Comparison of ENCODE assay signal across 8 cellular contexts in the genomic region with DNA sequence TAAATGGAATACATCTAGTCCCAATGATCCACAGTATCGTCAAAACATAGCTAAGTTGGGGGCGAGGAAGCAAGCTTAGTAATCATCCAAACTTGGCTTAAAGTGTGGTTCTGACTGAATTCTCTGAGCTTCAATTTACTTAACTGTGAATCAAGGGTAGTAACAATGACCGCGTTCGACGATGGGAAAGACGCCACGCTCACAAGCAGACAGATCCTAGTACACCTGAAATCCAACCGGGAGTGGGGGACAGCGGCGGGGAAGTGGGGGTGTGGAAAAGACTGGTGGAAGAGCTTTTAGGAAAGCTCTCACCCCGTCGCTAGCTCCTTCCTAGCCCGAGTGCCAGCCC. TPM values are rescaled to one million over a fixed set of nuclear protein-coding genes. Genes with fewer than 3 reads are reported as not detected.
DNase-seq lines count a peak whose midpoint lies in the region; ATAC-seq lines count a peak whose summit lies in the region.

No MANE protein-coding gene starts in this region.

- peak; percentile 5 for ATAC-seq in activated CD8-positive, alpha-beta memory T cell treated with anti-CD3 and anti-CD28 coated beads, Interleukin-2, amount 10 ng/mL, durations not matched to agents 7 days and 5 days
- ATAC-seq in central memory CD8-positive, alpha-beta T cell (replicated peaks; ENCODE audit: extremely low read depth, poor library complexity, severe bottlenecking) = peak; percentile 8
- ATAC-seq in GM19467 (IDR thresholded peaks at IDR 0.05; ENCODE audit: unreplicated experiment) = no peak

- H3K4me1 ChIP-seq in muscle layer of duodenum (ENCODE audit: control insufficient read depth in 1 of 2, insufficient read depth in 2 of 2, low read length in 2 of 2) = peaks cover 4 to 20% of the 10 kb centered on the region in 2 donors

- peak overlapping the region; percentile 84 for H3K4me3 ChIP-seq in Jurkat, Clone E6-1 (ENCODE audit: low read length)
- peak overlapping the region; percentile 97 to 99 for H3K4me3 ChIP-seq in muscle layer of duodenum (ENCODE audit: low read depth in 1 of 2, low read length in 2 of 2)

- H3K27ac ChIP-seq in muscle layer of duodenum (ENCODE audit: low read length) = peak overlapping the region; percentile 96

- no peak for DNase-seq in activated CD8-positive, alpha-beta memory T cell treated with anti-CD3 and anti-CD28 coated beads, Interleukin-2, amount 10 ng/mL, durations not matched to agents 7 days and 5 days
- DNase-seq in activated CD8-positive, alpha-beta memory T cell treated with anti-CD3 and anti-CD28 coated beads, Interleukin-2, amount 50 U/mL, for 4 hours = no peak
- DNase-seq in Jurkat, Clone E6-1 (ENCODE audit: low read depth, low spot score) = no peak
- no peak for DNase-seq in central memory CD8-positive, alpha-beta T cell (ENCODE audit: low spot score in 2 of 2)
- no peak for DNase-seq in NCI-H2029 treated with DMSO at 0.1 percent for 48 hours (lab: John Stamatoyannopoulos, UW)
- no peak for DNase-seq in cerebellar cortex (ENCODE audit: low spot score)

- H3K4me3 Mint-ChIP-seq in activated CD8-positive, alpha-beta memory T cell treated with anti-CD3 and anti-CD28 coated beads, Interleukin-2, amount 10 ng/mL, durations not matched to agents 7 days and 5 days = peak overlapping the region; percentile 95
- peak overlapping the region; percentile 99 for H3K4me3 Mint-ChIP-seq in central memory CD8-positive, alpha-beta T cell

- CTCF ChIA-PET in activated CD8-positive, alpha-beta memory T cell treated with anti-CD3 and anti-CD28 coated beads, Interleukin-2, amount 10 ng/mL, durations not matched to agents 7 days and 5 days (lab: Charles Lee) = interaction anchor here (0.8 to 1.4 kb wide), 3 partner anchors 56 to 209 kb away, joined by 3 read pairs; no protein-coding TSS in a partner anchor

- no peaks in the 10 kb centered on the region for H3K9me3 ChIP-seq in muscle layer of duodenum (ENCODE audit: control insufficient read depth in 1 of 2, low read length in 2 of 2)

- peaks cover 18% of the 10 kb centered on the region for H3K36me3 Mint-ChIP-seq in activated CD8-positive, alpha-beta memory T cell treated with anti-CD3 and anti-CD28 coated beads, Interleukin-2, amount 10 ng/mL, durations not matched to agents 7 days and 5 days
- peaks cover 13% of the 10 kb centered on the region for H3K36me3 Mint-ChIP-seq in central memory CD8-positive, alpha-beta T cell (ENCODE audit: insufficient read depth)

- peaks cover 2% of the 10 kb centered on the region for H3K27me3 Mint-ChIP-seq in activated CD8-positive, alpha-beta memory T cell treated with anti-CD3 and anti-CD28 coated beads, Interleukin-2, amount 10 ng/mL, durations not matched to agents 7 days and 5 days
- H3K27me3 Mint-ChIP-seq in central memory CD8-positive, alpha-beta T cell = no peaks in the 10 kb centered on the region

- H3K4me1 Mint-ChIP-seq in activated CD8-positive, alpha-beta memory T cell treated with anti-CD3 and anti-CD28 coated beads, Interleukin-2, amount 10 ng/mL, durations not matched to agents 7 days and 5 days = peaks cover 31% of the 10 kb centered on the region
- peaks cover 45% of the 10 kb centered on the region for H3K4me1 Mint-ChIP-seq in central memory CD8-positive, alpha-beta T cell

- H3K36me3 ChIP-seq in muscle layer of duodenum (ENCODE audit: control insufficient read depth in 1 of 2, insufficient read depth in 2 of 2, low read length in 2 of 2) = no peaks in the 10 kb centered on the region

- H3K9me3 Mint-ChIP-seq in activated CD8-positive, alpha-beta memory T cell treated with anti-CD3 and anti-CD28 coated beads, Interleukin-2, amount 10 ng/mL, durations not matched to agents 7 days and 5 days (ENCODE audit: low read depth) = peaks cover 2% of the 10 kb centered on the region
- H3K9me3 Mint-ChIP-seq in central memory CD8-positive, alpha-beta T cell = no peaks in the 10 kb centered on the region

- peak overlapping the region; percentile 81 for H3K27ac Mint-ChIP-seq in activated CD8-positive, alpha-beta memory T cell treated with anti-CD3 and anti-CD28 coated beads, Interleukin-2, amount 10 ng/mL, durations not matched to agents 7 days and 5 days
- H3K27ac Mint-ChIP-seq in central memory CD8-positive, alpha-beta T cell (ENCODE audit: low read depth) = peak overlapping the region; percentile 94

- H3K27me3 ChIP-seq in muscle layer of duodenum (ENCODE audit: low read depth, low read length) = no peaks in the 10 kb centered on the region

RNA-seq across cellular contexts. Expression of a gene that starts 0.4 kb away (rescaled TPM):
- total RNA-seq in activated CD8-positive, alpha-beta memory T cell treated with anti-CD3 and anti-CD28 coated beads, Interleukin-2, amount 10 ng/mL, durations not matched to agents 7 days and 5 days = 10 to 100 TPM; 32.5 to 55.7 TPM
- 185 TPM for polyA plus RNA-seq in Jurkat, Clone E6-1 (2012; ENCODE audit: insufficient read depth, insufficient read length)

RNA-seq across cellular contexts. Expression of a gene that starts 57.8 kb away (rescaled TPM):
- total RNA-seq in activated CD8-positive, alpha-beta memory T cell treated with anti-CD3 and anti-CD28 coated beads, Interleukin-2, amount 10 ng/mL, durations not matched to agents 7 days and 5 days = 1 to 10 TPM; 3.6 to 7.3 TPM
- polyA plus RNA-seq in Jurkat, Clone E6-1 (2012; ENCODE audit: insufficient read depth, insufficient read length) = 8.7 TPM
